In genomic region chr11:12897867-12898266, GRCh38 we compare ENCODE assay signal across 22 cellular contexts.
DNase-seq lines count a peak whose midpoint lies in the region; ATAC-seq, FAIRE-seq and TF ChIP-seq lines count a peak whose summit lies in the region.
"Had no signal": no experiment of that assay in that cellular context is flagged by ENCODE, and none has a peak within 500 bp of the region (broad histone marks: within the 10 kb centered on the region; RNA-seq: fewer than 3 reads in every experiment).

No MANE protein-coding gene starts in this region.

- H4K20me1 ChIP-seq in K562 (replicated peaks; ENCODE audit: control insufficient read depth, insufficient read depth, low read length) = no peaks in the 10 kb centered on the region

- H3K9me3 ChIP-seq in K562 (replicated peaks; ENCODE audit: control insufficient read depth, insufficient read depth, low read depth, low read length) (no peaks in the 10 kb centered on the region), gastroesophageal sphincter (no peaks in the 10 kb centered on the region), mucosa of rectum (ENCODE audit: control insufficient read depth in 2 of 2, low read length in 2 of 2) (no peaks in the 10 kb centered on the region), tibial artery (no peaks in the 10 kb centered on the region)

- intact Hi-C loops in K562 (cut with micrococcal nuclease) (no loop called here), tibial artery (cut with DNase I; ENCODE audit: low total_unique reads) (no loop called here)

- in situ Hi-C loops in K562 (cut with MboI) = no loop called here

- no peaks in the 10 kb centered on the region for H3K9me1 ChIP-seq in K562 (ENCODE audit: control insufficient read depth, insufficient read depth, low read length)

- H3K4me2 ChIP-seq in K562 (ENCODE audit: insufficient read depth, low read length) = no peak overlapping the region

- H2AFZ ChIP-seq in K562 (ENCODE audit: low read depth, low read length) = no peak overlapping the region
- H2AFZ ChIP-seq: parathyroid adenoma had no signal

- ATAC-seq in K562 (no peak), gastroesophageal sphincter (no peak)
- ATAC-seq: naive thymus-derived CD4-positive, alpha-beta T cell had no signal

- no peaks in the 10 kb centered on the region for H3K27me3 ChIP-seq in K562 (ENCODE audit: control insufficient read depth in 2 of 2, insufficient read depth in 2 of 2, low read length in 2 of 2)
- H3K27me3 ChIP-seq in gastroesophageal sphincter = no peaks in the 10 kb centered on the region
- no peaks in the 10 kb centered on the region for H3K27me3 ChIP-seq in mucosa of rectum (ENCODE audit: control insufficient read depth in 2 of 2, insufficient read depth in 2 of 2, low read length in 2 of 2)
- H3K27me3 ChIP-seq in tibial artery = no peaks in the 10 kb centered on the region

- TF ChIP-seq CTCF in K562 (IDR thresholded peaks at IDR 0.05 in 2 of 3, conservative IDR thresholded peaks at IDR 0.05 in 1 of 3; ENCODE audit: insufficient read depth in 2 of 3, low read depth in 1 of 3, low read length in 3 of 3) (no peak), gastroesophageal sphincter (IDR thresholded peaks at IDR 0.05) (no peak), tibial artery (IDR thresholded peaks at IDR 0.05) (no peak)

- H3K36me3 ChIP-seq in K562 (ENCODE audit: control insufficient read depth, insufficient read depth, low read length) = peaks cover 11% of the 10 kb centered on the region; the same call in 2 of the 3 replicates
- H3K36me3 ChIP-seq in gastroesophageal sphincter = peaks cover 0 to 22% of the 10 kb centered on the region in 2 donors
- peaks cover 3 to 7% of the 10 kb centered on the region in 2 donors for H3K36me3 ChIP-seq in mucosa of rectum (ENCODE audit: control insufficient read depth in 2 of 2, insufficient read depth in 2 of 2, low read length in 2 of 2)
- H3K36me3 ChIP-seq in tibial artery = peaks cover 0 to 11% (median 10%) of the 10 kb centered on the region in 3 donors

- no peak for TF ChIP-seq EP300 in K562 (IDR thresholded peaks at IDR 0.05; ENCODE audit: low read length)
- TF ChIP-seq EP300 in gastroesophageal sphincter (IDR thresholded peaks at IDR 0.05) = no peak

- FAIRE-seq in K562 (lab: Jason Lieb, UNC) = no peak
- FAIRE-seq: GM12891, HTR-8/SVneo had no signal

- no peak for TF ChIP-seq RAD21 in K562 (CRISPR knock-in tag; conservative IDR thresholded peaks at IDR 0.05 in 1 of 2, IDR thresholded peaks at IDR 0.05 in 1 of 2)

- H3K4me3 ChIP-seq in K562 = no peak overlapping the region
- H3K4me3 ChIP-seq in gastroesophageal sphincter = no peak overlapping the region
- no peak overlapping the region for H3K4me3 ChIP-seq in mucosa of rectum (ENCODE audit: low read length in 2 of 2)
- H3K4me3 ChIP-seq in tibial artery = no peak overlapping the region

- H3K27ac ChIP-seq in K562 (ENCODE audit: extremely low read depth, low read depth, low read length) = no peak overlapping the region
- peak overlapping the region; percentile 25 to 60 (median 50) for H3K27ac ChIP-seq in gastroesophageal sphincter
- peak overlapping the region; percentile 11 to 48 for H3K27ac ChIP-seq in mucosa of rectum (ENCODE audit: low read depth in 2 of 2, low read length in 2 of 2)
- peak overlapping the region; percentile 56 to 70 for H3K27ac ChIP-seq in tibial artery
- H3K27ac ChIP-seq: parathyroid adenoma, WERI-Rb-1 had no signal

- H3K79me2 ChIP-seq in K562 (ENCODE audit: control insufficient read depth, insufficient read depth, low read length) = no peaks in the 10 kb centered on the region

- POLR2A ChIA-PET in K562 (lab: Yijun Ruan, JAX) = no interaction called here

- WGBS in K562 (ENCODE audit: insufficient coverage, low coverage, missing lambda C conversion rate) = 46% methylated on average over 3 of the region's 3 CpGs
- WGBS in gastroesophageal sphincter (ENCODE audit: low coverage in 1 of 2), 2 donors = 29 to 54% methylated on average over 2 to 3 of the region's 3 CpGs

- CTCF ChIA-PET in K562 (lab: Yijun Ruan, JAX; ENCODE audit: low intra/inter-chr PET ratio) = no interaction called here

- H3K9ac ChIP-seq in K562 (ENCODE audit: insufficient read depth in 1 of 2, low read depth in 2 of 2, low read length in 2 of 2) (no peak overlapping the region), mucosa of rectum (ENCODE audit: low read depth in 1 of 2, low read length in 2 of 2) (peak overlapping the region in 1 of 2 donors; percentile 23)
- H3K9ac ChIP-seq: parathyroid adenoma had no signal

- peaks cover 0 to 3% of the 10 kb centered on the region in 2 experiments; a peak in 1 of 5 replicates for H3K4me1 ChIP-seq in K562 (replicated peaks in 1 of 2; ENCODE audit: control insufficient read depth in 2 of 2, insufficient read depth in 2 of 2, low read length in 2 of 2)
- peaks cover 3 to 39% (median 8%) of the 10 kb centered on the region in 3 donors for H3K4me1 ChIP-seq in gastroesophageal sphincter
- H3K4me1 ChIP-seq in mucosa of rectum (ENCODE audit: control insufficient read depth in 2 of 2, insufficient read depth in 2 of 2, low read length in 2 of 2) = peaks cover 4 to 10% of the 10 kb centered on the region in 2 donors
- H3K4me1 ChIP-seq in tibial artery = peaks cover 0 to 37% (median 32%) of the 10 kb centered on the region in 4 donors
- H3K4me1 ChIP-seq: parathyroid adenoma had no signal

- TF ChIP-seq POLR2A in K562 (conservative IDR thresholded peaks at IDR 0.05) (no peak), gastroesophageal sphincter (IDR thresholded peaks at IDR 0.05) (no peak)

- BruUV-seq in K562 (replicated peaks; lab: Mats Ljungman, UMichigan) = no TSS peak

- DNase-seq in K562 (ENCODE audit: extremely low read depth in 1 of 4, low spot score in 3 of 4) (no peak), tibial artery (no peak), C1 segment of cervical spinal cord (lab: John Stamatoyannopoulos, UW) (no peak), NOMO-1 (lab: John Stamatoyannopoulos, UW; ENCODE audit: unreplicated experiment in 2 of 2) (no peak)
- no peak for DNase-seq in activated CD4-positive, alpha-beta T cell treated with anti-CD3 and anti-CD28 coated beads, Interleukin-2, amount 50 U/mL, for 1 hour
- DNase-seq: activated CD4-positive, alpha-beta memory T cell treated with anti-CD3 and anti-CD28 coated beads for 36 hours; activated naive CD4-positive, alpha-beta T cell; activated T-cell treated with anti-CD3 and anti-CD28 coated beads, Interleukin-2, amount 50 U/mL, for 1 hour; cortex of kidney; foreskin melanocyte; H7; naive thymus-derived CD4-positive, alpha-beta T cell; NCI-H1105 treated with DMSO at 0.1 percent for 48 hours; NCI-H2107; NCI-H526; SIG-M5; WERI-Rb-1 had no signal

TF ChIP-seq in K562, 482 proteins besides CTCF, POLR2A, EP300 and RAD21:
- TF ChIP-seq PBX2 (CRISPR knock-in tag; IDR thresholded peaks at IDR 0.05; ENCODE audit: low read depth) (no peak), PBX2 (tag; conservative IDR thresholded peaks at IDR 0.05; ENCODE audit: low read depth) (0 out of 2 replicates have a peak, but pooled peaks have one; percentile 26), ZNF57 (CRISPR knock-in tag; IDR thresholded peaks at IDR 0.05) (no peak), ZBTB1 (CRISPR knock-in tag; IDR thresholded peaks at IDR 0.05; ENCODE audit: borderline replicate concordance, low read depth) (no peak), ETV5 (CRISPR knock-in tag; IDR thresholded peaks at IDR 0.05; ENCODE audit: low read depth) (no peak)
TF ChIP-seq in K562: peak in this region for 1.
